ENCODE assay signal across 13 cellular contexts in the genomic region with DNA sequence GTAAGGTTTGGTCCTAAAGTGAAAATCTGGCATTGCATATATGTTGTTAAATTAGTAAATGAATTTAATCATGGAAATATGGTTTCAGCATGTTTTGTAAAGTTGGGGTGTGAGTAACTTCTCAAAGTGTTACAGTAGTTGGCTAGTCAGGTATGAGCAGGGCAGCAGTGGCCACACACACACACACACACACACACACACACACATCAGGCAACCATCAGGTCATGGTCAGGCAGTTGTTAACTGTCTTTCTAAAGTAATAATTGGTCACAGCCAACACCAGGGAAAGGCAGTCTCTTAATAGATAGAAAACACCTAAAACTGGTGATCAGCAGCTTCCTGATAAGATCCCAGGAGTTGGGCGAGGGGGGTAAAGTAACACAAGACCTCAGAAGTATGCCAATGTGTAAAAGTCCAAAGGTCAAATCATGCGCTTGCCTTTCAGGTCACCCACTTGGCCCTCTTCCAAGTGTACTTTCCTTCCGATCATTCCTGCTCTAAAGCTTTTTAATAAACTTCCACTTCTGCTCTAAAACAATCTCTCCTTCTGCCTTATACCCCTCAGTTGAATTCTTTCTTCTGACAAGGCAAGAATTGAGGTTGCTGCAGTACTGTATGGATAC.
"Had no signal": no experiment of that assay in that cellular context is flagged by ENCODE, and none has a peak within 500 bp of the region (broad histone marks: within the 10 kb centered on the region; RNA-seq: fewer than 3 reads in every experiment).

No MANE protein-coding gene starts in this region.

- DNase-seq: activated CD4-positive, alpha-beta T cell treated with anti-CD3 and anti-CD28 coated beads for 48 hours; activated CD8-positive, alpha-beta memory T cell treated with anti-CD3 and anti-CD28 coated beads for 24 hours; activated naive CD4-positive, alpha-beta T cell treated with anti-CD3 and anti-CD28 coated beads for 36 hours; effector memory CD4-positive, alpha-beta T cell; immature natural killer cell; left colon; retina; thyroid gland had no signal

- H3K9me3 ChIP-seq: thyroid gland, vagina had no signal

- ATAC-seq: activated T-helper 17 cell treated with anti-CD3 and anti-CD28 coated beads, Interleukin-2, amount 50 U/mL, for 72 hours; left colon; natural killer cell treated with Interleukin-12 subunit alpha and Interleukin-12 subunit beta and Interleukin-15 and Interleukin-18, amount 100 ng/mL, for 72 hours; WTC11 had no signal

- H3K4me3 ChIP-seq: coronary artery, thyroid gland, vagina had no signal

- H3K27ac ChIP-seq: coronary artery, thyroid gland, vagina had no signal

- H3K27me3 ChIP-seq: thyroid gland, vagina had no signal

- H3K4me1 ChIP-seq: thyroid gland, vagina had no signal

- H3K36me3 ChIP-seq: thyroid gland, vagina had no signal
